8 cellular contexts compared by ENCODE assay signal in the genomic region with DNA sequence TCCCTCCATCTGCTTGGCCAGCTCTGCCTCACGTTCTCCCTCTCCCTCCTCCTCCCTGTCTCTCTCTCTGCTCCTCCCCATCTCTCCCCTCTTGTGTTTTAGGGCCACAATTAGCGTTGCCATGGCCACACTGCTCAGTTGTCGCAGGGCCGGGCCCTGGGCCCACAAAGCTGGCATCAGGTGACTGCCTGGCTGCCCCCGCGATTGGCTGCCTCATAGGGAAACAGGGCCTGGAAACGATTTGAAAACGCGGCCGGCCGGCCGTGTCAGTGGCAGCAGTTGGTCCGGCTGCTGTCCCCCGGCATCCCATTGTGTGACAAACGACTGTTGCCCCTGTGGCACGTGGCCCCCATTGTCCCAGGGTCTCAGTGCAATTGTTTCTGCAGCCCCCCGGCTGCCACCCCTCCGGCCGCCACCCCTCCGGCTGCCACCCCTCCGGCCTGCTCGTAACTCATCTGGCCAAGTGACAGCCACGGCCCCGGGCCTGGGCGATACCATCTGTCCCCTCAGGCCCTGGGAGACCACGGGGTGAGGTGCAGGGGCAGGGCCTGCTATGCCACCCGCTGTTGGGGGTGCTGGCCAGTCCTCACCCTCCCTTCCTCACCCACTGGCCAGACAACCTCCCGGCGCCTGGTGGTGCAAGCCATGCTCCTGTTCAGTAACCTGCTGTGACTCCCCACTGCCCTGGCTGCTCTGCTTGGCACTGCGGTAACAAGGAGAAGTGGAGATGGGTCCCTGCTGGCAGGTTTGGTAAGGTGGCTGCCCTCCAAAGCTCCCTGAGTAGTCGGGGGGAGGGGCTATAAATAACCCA. TPM values are rescaled to one million over a fixed set of nuclear protein-coding genes. Genes with fewer than 3 reads are reported as not detected.
DNase-seq lines count a peak whose midpoint lies in the region; ATAC-seq and TF ChIP-seq lines count a peak whose summit lies in the region.
"Had no signal": no experiment of that assay in that cellular context is flagged by ENCODE, and none has a peak within 500 bp of the region (broad histone marks: within the 10 kb centered on the region; RNA-seq: fewer than 3 reads in every experiment).

No MANE protein-coding gene starts in this region.

- H3K4me3 ChIP-seq in right atrium auricular region (peak overlapping the region; percentile 29 to 42), rectal smooth muscle tissue (ENCODE audit: low read length) (peak overlapping the region; percentile 47)

- no peaks in the 10 kb centered on the region for H3K36me3 ChIP-seq in right atrium auricular region
- no peaks in the 10 kb centered on the region for H3K36me3 ChIP-seq in rectal smooth muscle tissue (ENCODE audit: control insufficient read depth, insufficient read depth, low read length)

- TF ChIP-seq CTCF in right atrium auricular region (IDR thresholded peaks at IDR 0.05) = no peak

- DNase-seq in NCI-H1092 (lab: John Stamatoyannopoulos, UW) (peak; percentile 93), SW480 (ENCODE audit: low spot score) (peak; percentile 40), right atrium auricular region (ENCODE audit: low spot score) (peak; percentile 64), 8988T (no peak)

- H3K27ac ChIP-seq in right atrium auricular region = peak overlapping the region in 1 of 2 donors; percentile 16
- H3K27ac ChIP-seq in rectal smooth muscle tissue (ENCODE audit: low read depth, low read length) = peak overlapping the region; percentile 63

- H3K27me3 ChIP-seq in right atrium auricular region (no peaks in the 10 kb centered on the region), rectal smooth muscle tissue (ENCODE audit: control insufficient read depth, insufficient read depth, low read length) (no peaks in the 10 kb centered on the region)

- ATAC-seq in HG02610 (IDR thresholded peaks at IDR 0.05; ENCODE audit: unreplicated experiment) (no peak), HG02973 (IDR thresholded peaks at IDR 0.05; ENCODE audit: unreplicated experiment) (no peak)

- peaks cover 0 to 12% of the 10 kb centered on the region in 2 donors for H3K4me1 ChIP-seq in right atrium auricular region
- peaks cover 7% of the 10 kb centered on the region for H3K4me1 ChIP-seq in rectal smooth muscle tissue (ENCODE audit: control insufficient read depth, insufficient read depth, low read length)

- H3K9ac ChIP-seq in rectal smooth muscle tissue (ENCODE audit: low read length) = no peak overlapping the region

- no peaks in the 10 kb centered on the region for H3K9me3 ChIP-seq in right atrium auricular region

RNA-seq across cellular contexts. Expression of gene FOXN4, which starts 17.3 kb away (rescaled TPM):
- not detected for total RNA-seq in right atrium auricular region
- total RNA-seq: NCI-H460 had no signal

RNA-seq across cellular contexts. Expression of gene MYO1H, which starts 56.0 kb away (rescaled TPM):
- under 1 TPM; 0.16 to 0.63 TPM for total RNA-seq in right atrium auricular region
- total RNA-seq: NCI-H460 had no signal
